8 cellular contexts compared by ENCODE assay signal in the genomic region with DNA sequence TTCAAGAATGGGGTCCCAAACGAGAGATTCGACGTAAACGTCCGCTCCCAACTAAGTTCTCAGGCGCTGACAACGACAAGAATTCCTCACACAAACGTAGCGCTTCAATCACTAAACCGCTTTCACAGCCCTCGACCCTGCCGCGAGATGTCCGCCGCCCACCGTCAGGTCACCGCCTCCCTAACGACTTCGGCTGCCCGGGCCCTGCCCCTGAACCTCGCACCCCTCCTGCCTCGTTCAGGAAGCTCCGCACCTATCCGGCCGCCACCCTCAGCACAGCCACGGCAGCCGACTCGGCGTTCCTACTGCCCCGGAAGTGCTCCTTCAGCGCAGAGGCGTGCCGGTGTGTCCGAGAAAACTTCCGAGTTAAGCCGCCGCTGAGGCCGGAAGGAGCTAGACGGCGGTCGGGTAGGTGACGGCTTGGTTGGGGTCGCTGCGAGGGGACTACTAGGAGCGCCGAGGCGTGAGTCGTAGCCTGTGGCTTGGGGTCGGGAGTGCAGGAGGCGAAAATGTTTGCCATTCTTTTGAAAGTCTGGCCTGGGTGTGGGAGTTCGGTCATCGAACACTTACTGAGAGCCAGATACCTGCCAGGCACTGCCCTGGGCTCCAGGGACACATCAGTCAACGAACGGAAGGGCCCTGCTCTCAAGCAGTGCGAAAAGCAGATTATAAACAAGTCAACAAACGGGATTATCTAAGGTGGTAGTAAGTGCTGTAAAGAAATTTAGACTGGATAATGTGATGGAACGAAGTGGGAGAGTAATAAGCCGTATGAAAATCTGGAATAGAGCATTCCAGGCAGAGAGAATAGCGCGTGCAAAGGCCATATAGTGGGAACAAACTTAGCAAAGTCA. TPM values are rescaled to one million over a fixed set of nuclear protein-coding genes. Genes with fewer than 3 reads are reported as not detected.
DNase-seq lines count a peak whose midpoint lies in the region; ATAC-seq lines count a peak whose summit lies in the region.

A gene (minus strand): TSS at position 307 of the 854 bp plus-strand sequence. CDS start 3,957 bp downstream, outside the sequence.
A gene (plus strand): TSS at position 364 of the 854 bp plus-strand sequence. CDS start 10,756 bp downstream, outside the sequence.

- H3K4me1 Mint-ChIP-seq in effector memory CD8-positive, alpha-beta T cell (ENCODE audit: low read depth in 2 of 2) = peaks cover 27 to 51% of the 10 kb centered on the region in 2 donors
- peaks cover 22% of the 10 kb centered on the region for H3K4me1 Mint-ChIP-seq in memory B cell

- no peaks in the 10 kb centered on the region for H3K9me3 Mint-ChIP-seq in effector memory CD8-positive, alpha-beta T cell
- no peaks in the 10 kb centered on the region for H3K9me3 Mint-ChIP-seq in memory B cell

- peaks cover 17% of the 10 kb centered on the region for H3K36me3 Mint-ChIP-seq in effector memory CD8-positive, alpha-beta T cell (ENCODE audit: insufficient read depth)
- H3K36me3 Mint-ChIP-seq in memory B cell = peaks cover 9% of the 10 kb centered on the region

- peak within 1 kb of the TSS; percentile 94 to 97 for H3K4me3 Mint-ChIP-seq in effector memory CD8-positive, alpha-beta T cell
- H3K4me3 Mint-ChIP-seq in memory B cell = peak within 1 kb of the TSS; percentile 93

- peak; percentile 97 for ATAC-seq in GM21360 (IDR thresholded peaks at IDR 0.05; ENCODE audit: unreplicated experiment)
- peak; percentile 96 for ATAC-seq in effector memory CD8-positive, alpha-beta T cell (replicated peaks)
- ATAC-seq in memory B cell (ENCODE audit: low read depth) = peak; percentile 96

- no peaks in the 10 kb centered on the region for H3K27me3 Mint-ChIP-seq in effector memory CD8-positive, alpha-beta T cell
- H3K27me3 Mint-ChIP-seq in memory B cell = no peaks in the 10 kb centered on the region

- DNase-seq in COR-L47 (lab: John Stamatoyannopoulos, UW) = peak; percentile 79
- DNase-seq in HT-29 (ENCODE audit: low spot score) = peak; percentile 88
- peak; percentile 84 for DNase-seq in NOMO-1 treated with DMSO at 0.1 percent for 48 hours (lab: John Stamatoyannopoulos, UW; ENCODE audit: unreplicated experiment)
- DNase-seq in activated CD8-positive, alpha-beta memory T cell treated with anti-CD3 and anti-CD28 coated beads for 4 hours (ENCODE audit: low read depth in 2 of 2) = peak; percentile 72 to 79
- peak; percentile 80 to 84 (median 84) for DNase-seq in effector memory CD8-positive, alpha-beta T cell
- DNase-seq in memory B cell (ENCODE audit: low spot score in 2 of 2) = peak; percentile 75 to 76
- peak; percentile 76 for DNase-seq in stimulated activated CD8-positive, alpha-beta memory T cell treated with anti-CD3 and anti-CD28 coated beads, Interleukin-12 subunit alpha, Interleukin-12 subunit beta, amount 100 ng/mL, for 1 hour (ENCODE audit: low read depth)

- H3K27ac Mint-ChIP-seq in effector memory CD8-positive, alpha-beta T cell = peak within 1 kb of the TSS; percentile 95 to 97
- peak within 1 kb of the TSS; percentile 97 for H3K27ac Mint-ChIP-seq in memory B cell

RNA-seq across cellular contexts. Expression of the first gene that starts in this region (rescaled TPM):
- 3.9 and 5.8 TPM in 2 replicates for total RNA-seq in HT-29 (2014; rRNA removed; shearing (Covaris generic))

RNA-seq across cellular contexts. Expression of the second gene that starts in this region (rescaled TPM):
- 12.5 and 17.1 TPM in 2 replicates for total RNA-seq in HT-29 (2014; rRNA removed; shearing (Covaris generic))

Comparison
In these comparisons a context has a peak if more than half of its experiments do, and no peak if none do; other contexts are left out.
1. Peak in every context shown above with its lines: DNase-seq and ATAC-seq.